1 cellular context compared by ENCODE assay signal in the genomic region with DNA sequence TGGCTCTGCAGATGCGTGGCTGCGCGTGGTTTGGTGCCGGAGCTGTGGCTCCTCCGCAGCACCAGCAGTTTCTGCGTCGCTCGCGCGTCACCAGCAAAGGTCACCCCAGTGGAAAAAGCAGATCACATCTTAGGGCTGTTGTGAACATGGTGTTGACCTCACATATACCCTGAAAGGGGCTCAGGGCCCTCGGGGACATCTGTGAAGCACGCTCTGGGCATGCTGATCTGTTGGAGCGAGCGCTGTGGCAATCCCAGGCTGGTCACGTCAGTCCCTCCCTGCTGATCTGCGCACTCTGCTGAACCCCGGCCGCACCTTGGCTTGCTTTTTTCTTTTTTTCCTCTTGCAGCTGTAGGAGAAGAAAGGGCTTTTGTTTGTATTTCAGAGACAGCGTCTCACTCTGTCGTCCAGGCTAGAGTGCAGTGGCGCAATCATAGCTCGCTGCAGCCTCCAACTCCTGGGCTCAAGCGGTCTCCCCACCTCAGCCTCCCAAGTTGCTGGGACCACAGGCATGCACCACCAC.
A peak's percentile ranks its signal among the peaks of the same experiment; 100 is the strongest.
TF ChIP-seq lines count a peak whose summit lies in the region.

No MANE protein-coding gene starts in this region.

TF ChIP-seq in HepG2, 621 proteins besides CTCF, POLR2A, EP300 and RAD21 (continued from another document and continues in another):
- TF ChIP-seq, protein P1, sequence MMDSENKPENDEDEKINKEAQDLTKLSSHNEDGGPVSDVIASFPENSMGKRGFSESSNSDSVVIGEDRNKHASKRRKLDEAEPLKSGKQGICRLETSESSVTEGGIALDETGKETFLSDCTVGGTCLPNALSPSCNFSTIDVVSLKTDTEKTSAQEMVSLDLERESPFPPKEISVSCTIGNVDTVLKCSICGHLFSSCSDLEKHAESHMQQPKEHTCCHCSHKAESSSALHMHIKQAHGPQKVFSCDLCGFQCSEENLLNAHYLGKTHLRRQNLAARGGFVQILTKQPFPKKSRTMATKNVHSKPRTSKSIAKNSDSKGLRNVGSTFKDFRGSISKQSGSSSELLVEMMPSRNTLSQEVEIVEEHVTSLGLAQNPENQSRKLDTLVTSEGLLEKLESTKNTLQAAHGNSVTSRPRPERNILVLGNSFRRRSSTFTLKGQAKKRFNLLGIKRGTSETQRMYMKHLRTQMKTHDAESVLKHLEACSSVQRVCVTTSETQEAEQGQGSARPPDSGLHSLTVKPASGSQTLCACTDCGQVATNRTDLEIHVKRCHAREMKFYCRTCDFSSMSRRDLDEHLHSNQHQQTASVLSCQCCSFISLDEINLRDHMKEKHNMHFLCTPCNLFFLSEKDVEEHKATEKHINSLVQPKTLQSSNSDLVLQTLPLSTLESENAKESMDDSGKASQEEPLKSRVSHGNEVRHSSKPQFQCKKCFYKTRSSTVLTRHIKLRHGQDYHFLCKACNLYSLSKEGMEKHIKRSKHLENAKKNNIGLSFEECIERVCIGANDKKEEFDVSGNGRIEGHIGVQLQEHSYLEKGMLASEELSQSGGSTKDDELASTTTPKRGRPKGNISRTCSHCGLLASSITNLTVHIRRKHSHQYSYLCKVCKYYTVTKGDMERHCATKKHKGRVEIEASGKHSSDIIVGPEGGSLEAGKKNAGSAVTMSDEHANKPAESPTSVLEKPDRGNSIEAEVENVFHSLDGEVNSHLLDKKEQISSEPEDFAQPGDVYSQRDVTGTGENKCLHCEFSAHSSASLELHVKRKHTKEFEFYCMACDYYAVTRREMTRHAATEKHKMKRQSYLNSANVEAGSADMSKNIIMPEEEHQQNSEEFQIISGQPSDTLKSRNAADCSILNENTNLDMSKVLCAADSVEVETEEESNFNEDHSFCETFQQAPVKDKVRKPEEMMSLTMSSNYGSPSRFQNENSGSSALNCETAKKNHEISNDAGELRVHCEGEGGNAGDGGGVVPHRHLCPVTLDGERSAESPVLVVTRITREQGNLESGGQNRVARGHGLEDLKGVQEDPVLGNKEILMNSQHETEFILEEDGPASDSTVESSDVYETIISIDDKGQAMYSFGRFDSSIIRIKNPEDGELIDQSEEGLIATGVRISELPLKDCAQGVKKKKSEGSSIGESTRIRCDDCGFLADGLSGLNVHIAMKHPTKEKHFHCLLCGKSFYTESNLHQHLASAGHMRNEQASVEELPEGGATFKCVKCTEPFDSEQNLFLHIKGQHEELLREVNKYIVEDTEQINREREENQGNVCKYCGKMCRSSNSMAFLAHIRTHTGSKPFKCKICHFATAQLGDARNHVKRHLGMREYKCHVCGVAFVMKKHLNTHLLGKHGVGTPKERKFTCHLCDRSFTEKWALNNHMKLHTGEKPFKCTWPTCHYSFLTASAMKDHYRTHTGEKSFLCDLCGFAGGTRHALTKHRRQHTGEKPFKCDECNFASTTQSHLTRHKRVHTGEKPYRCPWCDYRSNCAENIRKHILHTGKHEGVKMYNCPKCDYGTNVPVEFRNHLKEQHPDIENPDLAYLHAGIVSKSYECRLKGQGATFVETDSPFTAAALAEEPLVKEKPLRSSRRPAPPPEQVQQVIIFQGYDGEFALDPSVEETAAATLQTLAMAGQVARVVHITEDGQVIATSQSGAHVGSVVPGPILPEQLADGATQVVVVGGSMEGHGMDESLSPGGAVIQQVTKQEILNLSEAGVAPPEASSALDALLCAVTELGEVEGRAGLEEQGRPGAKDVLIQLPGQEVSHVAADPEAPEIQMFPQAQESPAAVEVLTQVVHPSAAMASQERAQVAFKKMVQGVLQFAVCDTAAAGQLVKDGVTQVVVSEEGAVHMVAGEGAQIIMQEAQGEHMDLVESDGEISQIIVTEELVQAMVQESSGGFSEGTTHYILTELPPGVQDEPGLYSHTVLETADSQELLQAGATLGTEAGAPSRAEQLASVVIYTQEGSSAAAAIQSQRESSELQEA (CRISPR knock-in tag; IDR thresholded peaks at IDR 0.05; ENCODE audit: not compliant biosample characterization) = no peak
- TF ChIP-seq, protein P2, sequence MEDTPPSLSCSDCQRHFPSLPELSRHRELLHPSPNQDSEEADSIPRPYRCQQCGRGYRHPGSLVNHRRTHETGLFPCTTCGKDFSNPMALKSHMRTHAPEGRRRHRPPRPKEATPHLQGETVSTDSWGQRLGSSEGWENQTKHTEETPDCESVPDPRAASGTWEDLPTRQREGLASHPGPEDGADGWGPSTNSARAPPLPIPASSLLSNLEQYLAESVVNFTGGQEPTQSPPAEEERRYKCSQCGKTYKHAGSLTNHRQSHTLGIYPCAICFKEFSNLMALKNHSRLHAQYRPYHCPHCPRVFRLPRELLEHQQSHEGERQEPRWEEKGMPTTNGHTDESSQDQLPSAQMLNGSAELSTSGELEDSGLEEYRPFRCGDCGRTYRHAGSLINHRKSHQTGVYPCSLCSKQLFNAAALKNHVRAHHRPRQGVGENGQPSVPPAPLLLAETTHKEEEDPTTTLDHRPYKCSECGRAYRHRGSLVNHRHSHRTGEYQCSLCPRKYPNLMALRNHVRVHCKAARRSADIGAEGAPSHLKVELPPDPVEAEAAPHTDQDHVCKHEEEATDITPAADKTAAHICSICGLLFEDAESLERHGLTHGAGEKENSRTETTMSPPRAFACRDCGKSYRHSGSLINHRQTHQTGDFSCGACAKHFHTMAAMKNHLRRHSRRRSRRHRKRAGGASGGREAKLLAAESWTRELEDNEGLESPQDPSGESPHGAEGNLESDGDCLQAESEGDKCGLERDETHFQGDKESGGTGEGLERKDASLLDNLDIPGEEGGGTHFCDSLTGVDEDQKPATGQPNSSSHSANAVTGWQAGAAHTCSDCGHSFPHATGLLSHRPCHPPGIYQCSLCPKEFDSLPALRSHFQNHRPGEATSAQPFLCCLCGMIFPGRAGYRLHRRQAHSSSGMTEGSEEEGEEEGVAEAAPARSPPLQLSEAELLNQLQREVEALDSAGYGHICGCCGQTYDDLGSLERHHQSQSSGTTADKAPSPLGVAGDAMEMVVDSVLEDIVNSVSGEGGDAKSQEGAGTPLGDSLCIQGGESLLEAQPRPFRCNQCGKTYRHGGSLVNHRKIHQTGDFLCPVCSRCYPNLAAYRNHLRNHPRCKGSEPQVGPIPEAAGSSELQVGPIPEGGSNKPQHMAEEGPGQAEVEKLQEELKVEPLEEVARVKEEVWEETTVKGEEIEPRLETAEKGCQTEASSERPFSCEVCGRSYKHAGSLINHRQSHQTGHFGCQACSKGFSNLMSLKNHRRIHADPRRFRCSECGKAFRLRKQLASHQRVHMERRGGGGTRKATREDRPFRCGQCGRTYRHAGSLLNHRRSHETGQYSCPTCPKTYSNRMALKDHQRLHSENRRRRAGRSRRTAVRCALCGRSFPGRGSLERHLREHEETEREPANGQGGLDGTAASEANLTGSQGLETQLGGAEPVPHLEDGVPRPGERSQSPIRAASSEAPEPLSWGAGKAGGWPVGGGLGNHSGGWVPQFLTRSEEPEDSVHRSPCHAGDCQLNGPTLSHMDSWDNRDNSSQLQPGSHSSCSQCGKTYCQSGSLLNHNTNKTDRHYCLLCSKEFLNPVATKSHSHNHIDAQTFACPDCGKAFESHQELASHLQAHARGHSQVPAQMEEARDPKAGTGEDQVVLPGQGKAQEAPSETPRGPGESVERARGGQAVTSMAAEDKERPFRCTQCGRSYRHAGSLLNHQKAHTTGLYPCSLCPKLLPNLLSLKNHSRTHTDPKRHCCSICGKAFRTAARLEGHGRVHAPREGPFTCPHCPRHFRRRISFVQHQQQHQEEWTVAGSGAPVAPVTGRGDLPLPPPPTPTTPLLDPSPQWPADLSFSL (CRISPR knock-in tag; IDR thresholded peaks at IDR 0.05) = no peak
- TF ChIP-seq PTBP1 (IDR thresholded peaks at IDR 0.05; ENCODE audit: low read depth, low read length, poor library complexity, severe bottlenecking) = peak; percentile 58
- TF ChIP-seq ZNF776 (CRISPR knock-in tag; IDR thresholded peaks at IDR 0.05) = 0 out of 2 replicates have a peak, but pooled peaks have one; percentile 30
- TF ChIP-seq ZNF451 (CRISPR knock-in tag; IDR thresholded peaks at IDR 0.05) = no peak
- TF ChIP-seq, protein P3, sequence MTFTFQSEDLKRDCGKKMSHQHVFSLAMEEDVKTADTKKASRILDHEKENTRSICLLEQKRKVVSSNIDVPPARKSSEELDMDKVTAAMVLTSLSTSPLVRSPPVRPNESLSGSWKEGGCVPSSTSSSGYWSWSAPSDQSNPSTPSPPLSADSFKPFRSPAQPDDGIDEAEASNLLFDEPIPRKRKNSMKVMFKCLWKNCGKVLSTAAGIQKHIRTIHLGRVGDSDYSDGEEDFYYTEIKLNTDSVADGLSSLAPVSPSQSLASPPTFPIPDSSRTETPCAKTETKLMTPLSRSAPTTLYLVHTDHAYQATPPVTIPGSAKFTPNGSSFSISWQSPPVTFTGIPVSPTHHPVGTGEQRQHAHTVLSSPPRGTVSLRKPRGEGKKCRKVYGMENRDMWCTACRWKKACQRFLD (CRISPR knock-in tag; IDR thresholded peaks at IDR 0.05; ENCODE audit: borderline replicate concordance) = no peak
- TF ChIP-seq PHB2 (IDR thresholded peaks at IDR 0.05; ENCODE audit: partially characterized antibody) = no peak
- TF ChIP-seq ZNF496 (CRISPR knock-in tag; IDR thresholded peaks at IDR 0.05; ENCODE audit: insufficient replicate concordance) = no peak
- TF ChIP-seq, protein P4, sequence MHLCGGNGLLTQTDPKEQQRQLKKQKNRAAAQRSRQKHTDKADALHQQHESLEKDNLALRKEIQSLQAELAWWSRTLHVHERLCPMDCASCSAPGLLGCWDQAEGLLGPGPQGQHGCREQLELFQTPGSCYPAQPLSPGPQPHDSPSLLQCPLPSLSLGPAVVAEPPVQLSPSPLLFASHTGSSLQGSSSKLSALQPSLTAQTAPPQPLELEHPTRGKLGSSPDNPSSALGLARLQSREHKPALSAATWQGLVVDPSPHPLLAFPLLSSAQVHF (CRISPR knock-in tag; IDR thresholded peaks at IDR 0.05) = no peak
- no peak for TF ChIP-seq ARNT2 (CRISPR knock-in tag; IDR thresholded peaks at IDR 0.05; ENCODE audit: low read depth)
- no peak for TF ChIP-seq ZSCAN22 (CRISPR knock-in tag; IDR thresholded peaks at IDR 0.05)
- no peak for TF ChIP-seq SMYD3 (CRISPR knock-in tag; IDR thresholded peaks at IDR 0.05)
- TF ChIP-seq, protein P5, sequence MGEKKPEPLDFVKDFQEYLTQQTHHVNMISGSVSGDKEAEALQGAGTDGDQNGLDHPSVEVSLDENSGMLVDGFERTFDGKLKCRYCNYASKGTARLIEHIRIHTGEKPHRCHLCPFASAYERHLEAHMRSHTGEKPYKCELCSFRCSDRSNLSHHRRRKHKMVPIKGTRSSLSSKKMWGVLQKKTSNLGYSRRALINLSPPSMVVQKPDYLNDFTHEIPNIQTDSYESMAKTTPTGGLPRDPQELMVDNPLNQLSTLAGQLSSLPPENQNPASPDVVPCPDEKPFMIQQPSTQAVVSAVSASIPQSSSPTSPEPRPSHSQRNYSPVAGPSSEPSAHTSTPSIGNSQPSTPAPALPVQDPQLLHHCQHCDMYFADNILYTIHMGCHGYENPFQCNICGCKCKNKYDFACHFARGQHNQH (CRISPR knock-in tag; IDR thresholded peaks at IDR 0.05) = peak; percentile 65; the same call in 1 of the 2 replicates
- TF ChIP-seq ZNF24 (IDR thresholded peaks at IDR 0.05) = no peak
- TF ChIP-seq HCFC1 (IDR thresholded peaks at IDR 0.05; ENCODE audit: low read depth, low read length) = no peak
- TF ChIP-seq ATF7 (IDR thresholded peaks at IDR 0.05) = no peak
- TF ChIP-seq ATF7 (CRISPR knock-in tag; IDR thresholded peaks at IDR 0.05) = no peak; the same call in none of the 2 replicates
- no peak; the same call in 1 of the 2 replicates for TF ChIP-seq YEATS4 (CRISPR knock-in tag; IDR thresholded peaks at IDR 0.05; ENCODE audit: borderline replicate concordance)
- TF ChIP-seq HNRNPK (IDR thresholded peaks at IDR 0.05; ENCODE audit: low read depth, low read length, poor library complexity, severe bottlenecking) = no peak
- TF ChIP-seq ZBTB38 (CRISPR knock-in tag; IDR thresholded peaks at IDR 0.05) = peak; percentile 97
- no peak for TF ChIP-seq GTF3A (CRISPR knock-in tag; conservative IDR thresholded peaks at IDR 0.05)
- TF ChIP-seq SCMH1 (CRISPR knock-in tag; IDR thresholded peaks at IDR 0.05; ENCODE audit: borderline replicate concordance) = no peak
- peak; percentile 94 for TF ChIP-seq ZMAT3 (CRISPR knock-in tag; conservative IDR thresholded peaks at IDR 0.05)
- TF ChIP-seq, protein P6, sequence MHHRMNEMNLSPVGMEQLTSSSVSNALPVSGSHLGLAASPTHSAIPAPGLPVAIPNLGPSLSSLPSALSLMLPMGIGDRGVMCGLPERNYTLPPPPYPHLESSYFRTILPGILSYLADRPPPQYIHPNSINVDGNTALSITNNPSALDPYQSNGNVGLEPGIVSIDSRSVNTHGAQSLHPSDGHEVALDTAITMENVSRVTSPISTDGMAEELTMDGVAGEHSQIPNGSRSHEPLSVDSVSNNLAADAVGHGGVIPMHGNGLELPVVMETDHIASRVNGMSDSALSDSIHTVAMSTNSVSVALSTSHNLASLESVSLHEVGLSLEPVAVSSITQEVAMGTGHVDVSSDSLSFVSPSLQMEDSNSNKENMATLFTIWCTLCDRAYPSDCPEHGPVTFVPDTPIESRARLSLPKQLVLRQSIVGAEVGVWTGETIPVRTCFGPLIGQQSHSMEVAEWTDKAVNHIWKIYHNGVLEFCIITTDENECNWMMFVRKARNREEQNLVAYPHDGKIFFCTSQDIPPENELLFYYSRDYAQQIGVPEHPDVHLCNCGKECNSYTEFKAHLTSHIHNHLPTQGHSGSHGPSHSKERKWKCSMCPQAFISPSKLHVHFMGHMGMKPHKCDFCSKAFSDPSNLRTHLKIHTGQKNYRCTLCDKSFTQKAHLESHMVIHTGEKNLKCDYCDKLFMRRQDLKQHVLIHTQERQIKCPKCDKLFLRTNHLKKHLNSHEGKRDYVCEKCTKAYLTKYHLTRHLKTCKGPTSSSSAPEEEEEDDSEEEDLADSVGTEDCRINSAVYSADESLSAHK (CRISPR knock-in tag; IDR thresholded peaks at IDR 0.05; ENCODE audit: borderline replicate concordance) = no peak
- peak; percentile 54; the same call in 1 of the 2 replicates for TF ChIP-seq REPIN1 (CRISPR knock-in tag; IDR thresholded peaks at IDR 0.05; ENCODE audit: borderline replicate concordance, low read depth)
- TF ChIP-seq ZNF703 (CRISPR knock-in tag; IDR thresholded peaks at IDR 0.05; ENCODE audit: borderline replicate concordance) = no peak
- TF ChIP-seq, protein P7, sequence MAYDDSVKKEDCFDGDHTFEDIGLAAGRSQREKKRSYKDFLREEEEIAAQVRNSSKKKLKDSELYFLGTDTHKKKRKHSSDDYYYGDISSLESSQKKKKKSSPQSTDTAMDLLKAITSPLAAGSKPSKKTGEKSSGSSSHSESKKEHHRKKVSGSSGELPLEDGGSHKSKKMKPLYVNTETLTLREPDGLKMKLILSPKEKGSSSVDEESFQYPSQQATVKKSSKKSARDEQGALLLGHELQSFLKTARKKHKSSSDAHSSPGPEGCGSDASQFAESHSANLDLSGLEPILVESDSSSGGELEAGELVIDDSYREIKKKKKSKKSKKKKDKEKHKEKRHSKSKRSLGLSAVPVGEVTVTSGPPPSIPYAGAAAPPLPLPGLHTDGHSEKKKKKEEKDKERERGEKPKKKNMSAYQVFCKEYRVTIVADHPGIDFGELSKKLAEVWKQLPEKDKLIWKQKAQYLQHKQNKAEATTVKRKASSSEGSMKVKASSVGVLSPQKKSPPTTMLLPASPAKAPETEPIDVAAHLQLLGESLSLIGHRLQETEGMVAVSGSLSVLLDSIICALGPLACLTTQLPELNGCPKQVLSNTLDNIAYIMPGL (CRISPR knock-in tag; IDR thresholded peaks at IDR 0.05; ENCODE audit: borderline replicate concordance in 1 of 2, low read depth in 1 of 2) = 0 out of 4 replicates have a peak, but pooled peaks of 1 of the 2 experiments have one; percentile 18
- peak; percentile 27; the same call in 1 of the 2 replicates for TF ChIP-seq ZFX (CRISPR knock-in tag; IDR thresholded peaks at IDR 0.05; ENCODE audit: low read depth)
- no peak for TF ChIP-seq ZBTB3 (CRISPR knock-in tag; IDR thresholded peaks at IDR 0.05; ENCODE audit: borderline replicate concordance, low read depth)
- TF ChIP-seq, protein P8, sequence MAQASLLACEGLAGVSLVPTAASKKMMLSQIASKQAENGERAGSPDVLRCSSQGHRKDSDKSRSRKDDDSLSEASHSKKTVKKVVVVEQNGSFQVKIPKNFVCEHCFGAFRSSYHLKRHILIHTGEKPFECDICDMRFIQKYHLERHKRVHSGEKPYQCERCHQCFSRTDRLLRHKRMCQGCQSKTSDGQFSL (CRISPR knock-in tag; IDR thresholded peaks at IDR 0.05) = no peak
- peak; percentile 52; the same call in 1 of the 2 replicates for TF ChIP-seq NR2C2 (CRISPR knock-in tag; IDR thresholded peaks at IDR 0.05; ENCODE audit: borderline replicate concordance)
